ENCODE assay signal across 7 cellular contexts in genomic region chr17:30095507-30096244, GRCh38. TPM values are rescaled to one million over a fixed set of nuclear protein-coding genes. Genes with fewer than 3 reads are reported as not detected.
A peak's percentile ranks its signal among the peaks of the same experiment; 100 is the strongest.
DNase-seq lines count a peak whose midpoint lies in the region; ATAC-seq and TF ChIP-seq lines count a peak whose summit lies in the region.

No MANE protein-coding gene starts in this region.

- ATAC-seq in GM19324 (IDR thresholded peaks at IDR 0.05; ENCODE audit: low FRiP score, unreplicated experiment) (no peak), GM19035 (IDR thresholded peaks at IDR 0.05; ENCODE audit: unreplicated experiment) (no peak)

- DNase-seq in Daoy (ENCODE audit: low read depth), result peak; percentile 64
- DNase-seq in HS-5 (ENCODE audit: low read depth), result peak; percentile 51
- DNase-seq in SK-MEL-5 (ENCODE audit: low read depth, low spot score), result peak; percentile 86
- DNase-seq in fibroblast of pulmonary artery (ENCODE audit: low read depth), result peak; percentile 85
- DNase-seq in retina, result peak; percentile 26

- TF ChIP-seq CTCF in fibroblast of pulmonary artery (IDR thresholded peaks at IDR 0.05; ENCODE audit: low read length, missing control alignments), result peak; percentile 77

- in situ Hi-C loops in SK-MEL-5 (cut with HindIII; ENCODE audit: low pct_unique_long_range_greater_than_20kb, low sequenced_read_pairs), result no loop called here

- H3K4me3 ChIP-seq in fibroblast of pulmonary artery (replicated peaks; ENCODE audit: low read depth, low read length), result no peak overlapping the region

RNA-seq across cellular contexts. Expression of gene NSRP1, which starts 20.9 kb away (rescaled TPM):
- total RNA-seq in Daoy (2014; rRNA removed; shearing (Covaris generic)), result 7.1 and 9.7 TPM in 2 replicates
- total RNA-seq in SK-MEL-5 (2014; rRNA removed; shearing (Covaris generic)), result 11.7 and 14.8 TPM in 2 replicates
- polyA plus RNA-seq in SK-MEL-5 (2015; cell fraction: cytosol; rRNA removed), result 16.9 and 22.1 TPM in 2 replicates
- polyA plus RNA-seq in SK-MEL-5 (2015; cell fraction: nucleus; rRNA removed), result 18.0 and 20.9 TPM in 2 replicates

Comparison
In these comparisons a context has a peak if more than half of its experiments do, and no peak if none do; other contexts are left out.
1. DNase-seq: peak in every context shown above with its lines; median percentile 86 in SK-MEL-5; 85 in fibroblast of pulmonary artery; 64 in Daoy; 51 in HS-5; 26 in retina.